40 cellular contexts compared by ENCODE assay signal in genomic region chr16:84694980-84695379, GRCh38.
"Had no signal": no experiment of that assay in that cellular context is flagged by ENCODE, and none has a peak within 500 bp of the region (broad histone marks: within the 10 kb centered on the region; RNA-seq: fewer than 3 reads in every experiment).

No MANE protein-coding gene starts in this region.

- H3K9me3 ChIP-seq: adrenal gland, ascending aorta, body of pancreas, breast epithelium had no signal

- H3K27ac Mint-ChIP-seq: activated naive CD4-positive, alpha-beta T cell treated with anti-CD3 and anti-CD28 coated beads for 36 hours; activated naive CD4-positive, alpha-beta T cell treated with anti-CD3 and anti-CD28 coated beads, Interleukin-2, amount 10 ng/mL, durations not matched to agents 7 days and 5 days; activated naive CD4-positive, alpha-beta T cell treated with anti-CD3 and anti-CD28 coated beads, Interleukin-2, amount 50 U/mL, for 24 hours; activated naive CD4-positive, alpha-beta T cell treated with anti-CD3 and anti-CD28 coated beads, Interleukin-2, amount 50 U/mL, for 72 hours; activated naive CD8-positive, alpha-beta T cell; activated naive CD8-positive, alpha-beta T cell treated with anti-CD3 and anti-CD28 coated beads for 36 hours; activated naive CD8-positive, alpha-beta T cell treated with anti-CD3 and anti-CD28 coated beads, Interleukin-2, amount 10 ng/mL, durations not matched to agents 7 days and 5 days; activated naive CD8-positive, alpha-beta T cell treated with anti-CD3 and anti-CD28 coated beads, Interleukin-2, amount 50 U/mL, for 24 hours; activated T-cell treated with anti-CD3 and anti-CD28 coated beads, Interleukin-2, amount 50 U/mL, for 24 hours; activated T-cell treated with anti-CD3 and anti-CD28 coated beads, Interleukin-2, amount 50 U/mL, for 72 hours; activated T-helper 1 cell treated with anti-CD3 and anti-CD28 coated beads, Interleukin-12 subunit alpha, Interleukin-12 subunit beta, Interleukin-2, Interleukin-4 antibody, amounts not matched to agents 30 ng/mL and 10 ng/mL and 1 ng/mL, durations not matched to agents 14 hours and 24 hours and 36 hours; activated T-helper 17 cell treated with anti-CD3 and anti-CD28 coated beads, Interleukin-2, amount 50 U/mL, for 72 hours; activated T-helper 2 cell treated with anti-CD3 and anti-CD28 coated beads, Interferon-gamma antibody, Interleukin-2, Interleukin-4, amounts not matched to agents 10 μg/mL and 5 μg/mL and 100 μg/mL, durations not matched to agents 14 hours and 24 hours and 36 hours; brain had no signal

- DNase-seq: activated effector memory CD4-positive, alpha-beta T cell treated with Interleukin-2 at 50 U/mL for 16 hours; activated gamma-delta T cell; activated gamma-delta T cell treated with Interleukin-2 at 50 U/mL for 16 hours; activated naive CD4-positive, alpha-beta T cell; activated naive CD4-positive, alpha-beta T cell treated with anti-CD3 and anti-CD28 coated beads for 36 hours; activated naive CD4-positive, alpha-beta T cell treated with anti-CD3 and anti-CD28 coated beads, Interleukin-2, amount 10 ng/mL, durations not matched to agents 7 days and 5 days; activated naive CD4-positive, alpha-beta T cell treated with anti-CD3 and anti-CD28 coated beads, Interleukin-2, amount 50 U/mL, for 16 hours; activated naive CD4-positive, alpha-beta T cell treated with Interleukin-2 at 50 U/mL for 16 hours; activated naive CD8-positive, alpha-beta T cell treated with anti-CD3 and anti-CD28 coated beads for 36 hours; activated naive CD8-positive, alpha-beta T cell treated with anti-CD3 and anti-CD28 coated beads, Interleukin-2, amount 10 ng/mL, durations not matched to agents 7 days and 5 days; activated naive CD8-positive, alpha-beta T cell treated with anti-CD3 and anti-CD28 coated beads, Interleukin-2, amount 50 U/mL, for 24 hours; activated T-cell treated with anti-CD3 and anti-CD28 coated beads for 4 hours; activated T-cell treated with anti-CD3 and anti-CD28 coated beads, Interleukin-2, amount 50 U/mL, for 1 hour; activated T-cell treated with anti-CD3 and anti-CD28 coated beads, Interleukin-2, amount 50 U/mL, for 24 hours; activated T-cell treated with anti-CD3 and anti-CD28 coated beads, Interleukin-2, amount 50 U/mL, for 4 hours; activated T-cell treated with anti-CD3 and anti-CD28 coated beads, Interleukin-2, amount 50 U/mL, for 48 hours; activated T-cell treated with anti-CD3 and anti-CD28 coated beads, Interleukin-2, amount 50 U/mL, for 72 hours; amniotic stem cell; amygdala; anterior cingulate cortex; aorta; body of pancreas; brain microvascular endothelial cell; caudate nucleus; central memory CD4-positive, alpha-beta T cell; cerebellar nuclear complex had no signal

- H3K36me3 ChIP-seq: adrenal gland, ascending aorta, brain microvascular endothelial cell, breast epithelium, cardiac muscle cell had no signal

- FAIRE-seq: astrocyte, bronchial epithelial cell had no signal

- H3K4me3 Mint-ChIP-seq: activated naive CD4-positive, alpha-beta T cell treated with anti-CD3 and anti-CD28 coated beads for 36 hours; activated naive CD4-positive, alpha-beta T cell treated with anti-CD3 and anti-CD28 coated beads, Interleukin-2, amount 10 ng/mL, durations not matched to agents 7 days and 5 days; activated naive CD4-positive, alpha-beta T cell treated with anti-CD3 and anti-CD28 coated beads, Interleukin-2, amount 50 U/mL, for 24 hours; activated naive CD8-positive, alpha-beta T cell; activated naive CD8-positive, alpha-beta T cell treated with anti-CD3 and anti-CD28 coated beads for 36 hours; activated naive CD8-positive, alpha-beta T cell treated with anti-CD3 and anti-CD28 coated beads, Interleukin-2, amount 10 ng/mL, durations not matched to agents 7 days and 5 days; activated naive CD8-positive, alpha-beta T cell treated with anti-CD3 and anti-CD28 coated beads, Interleukin-2, amount 50 U/mL, for 24 hours; activated T-cell treated with anti-CD3 and anti-CD28 coated beads, Interleukin-2, amount 50 U/mL, for 24 hours; activated T-cell treated with anti-CD3 and anti-CD28 coated beads, Interleukin-2, amount 50 U/mL, for 4 hours; activated T-cell treated with anti-CD3 and anti-CD28 coated beads, Interleukin-2, amount 50 U/mL, for 72 hours; activated T-helper 1 cell treated with anti-CD3 and anti-CD28 coated beads, Interleukin-12 subunit alpha, Interleukin-12 subunit beta, Interleukin-2, Interleukin-4 antibody, amounts not matched to agents 30 ng/mL and 10 ng/mL and 1 ng/mL, durations not matched to agents 14 hours and 24 hours and 36 hours; activated T-helper 17 cell treated with anti-CD3 and anti-CD28 coated beads, Interleukin-2, amount 50 U/mL, for 72 hours; brain; central memory CD8-positive, alpha-beta T cell had no signal

- H3K27me3 ChIP-seq: adrenal gland, ascending aorta, body of pancreas, brain microvascular endothelial cell, breast epithelium, cardiac muscle cell had no signal

- H3K36me3 Mint-ChIP-seq: activated naive CD4-positive, alpha-beta T cell treated with anti-CD3 and anti-CD28 coated beads, Interleukin-2, amount 10 ng/mL, durations not matched to agents 7 days and 5 days; activated naive CD4-positive, alpha-beta T cell treated with anti-CD3 and anti-CD28 coated beads, Interleukin-2, amount 50 U/mL, for 24 hours; activated naive CD4-positive, alpha-beta T cell treated with anti-CD3 and anti-CD28 coated beads, Interleukin-2, amount 50 U/mL, for 72 hours; activated naive CD8-positive, alpha-beta T cell treated with anti-CD3 and anti-CD28 coated beads for 36 hours; activated naive CD8-positive, alpha-beta T cell treated with anti-CD3 and anti-CD28 coated beads, Interleukin-2, amount 10 ng/mL, durations not matched to agents 7 days and 5 days had no signal

- ATAC-seq: activated naive CD4-positive, alpha-beta T cell treated with anti-CD3 and anti-CD28 coated beads, Interleukin-2, amount 50 U/mL, for 72 hours; activated naive CD8-positive, alpha-beta T cell treated with anti-CD3 and anti-CD28 coated beads, Interleukin-2, amount 50 U/mL, for 24 hours; activated T-cell treated with anti-CD3 and anti-CD28 coated beads, Interleukin-2, amount 50 U/mL, for 4 hours; activated T-cell treated with anti-CD3 and anti-CD28 coated beads, Interleukin-2, amount 50 U/mL, for 72 hours; activated T-helper 17 cell treated with anti-CD3 and anti-CD28 coated beads, Interleukin-2, amount 50 U/mL, for 72 hours; body of pancreas had no signal

- H3K4me3 ChIP-seq: adrenal gland, ascending aorta, body of pancreas, breast epithelium, cardiac muscle cell had no signal

- H3K27ac ChIP-seq: adrenal gland, ascending aorta, body of pancreas, brain microvascular endothelial cell, breast epithelium, cardiac muscle cell had no signal

- H3K27me3 Mint-ChIP-seq: activated naive CD4-positive, alpha-beta T cell treated with anti-CD3 and anti-CD28 coated beads, Interleukin-2, amount 50 U/mL, for 24 hours; activated naive CD8-positive, alpha-beta T cell; activated naive CD8-positive, alpha-beta T cell treated with anti-CD3 and anti-CD28 coated beads for 36 hours; activated naive CD8-positive, alpha-beta T cell treated with anti-CD3 and anti-CD28 coated beads, Interleukin-2, amount 50 U/mL, for 24 hours; activated T-cell treated with anti-CD3 and anti-CD28 coated beads, Interleukin-2, amount 50 U/mL, for 24 hours; activated T-helper 17 cell treated with anti-CD3 and anti-CD28 coated beads, Interleukin-2, amount 50 U/mL, for 72 hours had no signal

- H3K4me1 Mint-ChIP-seq: activated naive CD4-positive, alpha-beta T cell treated with anti-CD3 and anti-CD28 coated beads, Interleukin-2, amount 50 U/mL, for 24 hours; central memory CD8-positive, alpha-beta T cell had no signal

- H3K9me3 Mint-ChIP-seq: activated naive CD4-positive, alpha-beta T cell treated with anti-CD3 and anti-CD28 coated beads for 36 hours; activated naive CD4-positive, alpha-beta T cell treated with anti-CD3 and anti-CD28 coated beads, Interleukin-2, amount 10 ng/mL, durations not matched to agents 7 days and 5 days; activated naive CD4-positive, alpha-beta T cell treated with anti-CD3 and anti-CD28 coated beads, Interleukin-2, amount 50 U/mL, for 24 hours; activated naive CD4-positive, alpha-beta T cell treated with anti-CD3 and anti-CD28 coated beads, Interleukin-2, amount 50 U/mL, for 72 hours; activated naive CD8-positive, alpha-beta T cell treated with anti-CD3 and anti-CD28 coated beads, Interleukin-2, amount 10 ng/mL, durations not matched to agents 7 days and 5 days; activated naive CD8-positive, alpha-beta T cell treated with anti-CD3 and anti-CD28 coated beads, Interleukin-2, amount 50 U/mL, for 24 hours; activated T-cell treated with anti-CD3 and anti-CD28 coated beads, Interleukin-2, amount 50 U/mL, for 24 hours; activated T-cell treated with anti-CD3 and anti-CD28 coated beads, Interleukin-2, amount 50 U/mL, for 4 hours; activated T-cell treated with anti-CD3 and anti-CD28 coated beads, Interleukin-2, amount 50 U/mL, for 72 hours; activated T-helper 1 cell treated with anti-CD3 and anti-CD28 coated beads, Interleukin-12 subunit alpha, Interleukin-12 subunit beta, Interleukin-2, Interleukin-4 antibody, amounts not matched to agents 30 ng/mL and 10 ng/mL and 1 ng/mL, durations not matched to agents 14 hours and 24 hours and 36 hours; activated T-helper 17 cell treated with anti-CD3 and anti-CD28 coated beads, Interleukin-2, amount 50 U/mL, for 72 hours; activated T-helper 2 cell treated with anti-CD3 and anti-CD28 coated beads, Interferon-gamma antibody, Interleukin-2, Interleukin-4, amounts not matched to agents 10 μg/mL and 5 μg/mL and 100 μg/mL, durations not matched to agents 14 hours and 24 hours and 36 hours; central memory CD8-positive, alpha-beta T cell had no signal
